In genomic region chr9:35162605-35163315, GRCh38 we compare ENCODE assay signal across 8 cellular contexts. TPM values are rescaled to one million over a fixed set of nuclear protein-coding genes. Genes with fewer than 3 reads are reported as not detected.
DNase-seq lines count a peak whose midpoint lies in the region; ATAC-seq and TF ChIP-seq lines count a peak whose summit lies in the region.

No MANE protein-coding gene starts in this region.

- no peaks in the 10 kb centered on the region for H3K9me3 ChIP-seq in A673 (ENCODE audit: low read depth, low read length, poor library complexity, severe bottlenecking)
- no peaks in the 10 kb centered on the region for H3K9me3 ChIP-seq in HAP-1
- H3K9me3 ChIP-seq in ascending aorta = no peaks in the 10 kb centered on the region

- H3K27ac ChIP-seq in A673 (ENCODE audit: low read depth, low read length, poor library complexity, severe bottlenecking) (no peak overlapping the region), ascending aorta (peak overlapping the region; percentile 89 to 97), temporal lobe (ENCODE audit: low read depth, low read length) (peak overlapping the region; percentile 41)

- H3K4me1 ChIP-seq in A673 (ENCODE audit: insufficient read depth, low read length, poor library complexity, severe bottlenecking) = no peaks in the 10 kb centered on the region
- peaks cover 28% of the 10 kb centered on the region for H3K4me1 ChIP-seq in HAP-1
- peaks cover 0 to 10% of the 10 kb centered on the region in 2 donors for H3K4me1 ChIP-seq in ascending aorta

- H3K4me3 ChIP-seq in A673 (ENCODE audit: low read depth, low read length, poor library complexity, severe bottlenecking) = peak overlapping the region; percentile 81
- H3K4me3 ChIP-seq in HAP-1 = peak overlapping the region; percentile 80
- H3K4me3 ChIP-seq in ascending aorta = peak overlapping the region; percentile 80 to 88
- H3K4me3 ChIP-seq in kidney epithelial cell (ENCODE audit: low read depth, low read length) = peak overlapping the region; percentile 80

- BruUV-seq in A673 (replicated peaks; lab: Mats Ljungman, UMichigan) = TSS peak; percentile 56

- TF ChIP-seq CTCF in A673 (conservative IDR thresholded peaks at IDR 0.05; ENCODE audit: low read depth, low read length) (no peak), ascending aorta (IDR thresholded peaks at IDR 0.05) (no peak), kidney epithelial cell (IDR thresholded peaks at IDR 0.05; ENCODE audit: insufficient read depth, low read length, poor library complexity, severe bottlenecking) (no peak), GM10266 (IDR thresholded peaks at IDR 0.05; ENCODE audit: control insufficient read depth, insufficient read depth, low read depth, missing control alignments) (no peak)

- H3K27me3 ChIP-seq in A673 (replicated peaks; ENCODE audit: insufficient read depth, low read depth, low read length, poor library complexity) = no peaks in the 10 kb centered on the region
- no peaks in the 10 kb centered on the region for H3K27me3 ChIP-seq in HAP-1 (ENCODE audit: low read depth)
- H3K27me3 ChIP-seq in ascending aorta = no peaks in the 10 kb centered on the region
- no peaks in the 10 kb centered on the region for H3K27me3 ChIP-seq in kidney epithelial cell (ENCODE audit: control insufficient read depth, insufficient read depth, low read length)

- POLR2A ChIA-PET in A673 (lab: Charles Lee; ENCODE audit: low non-redundant PET) = no interaction called here

- H3K36me3 ChIP-seq in A673 (ENCODE audit: insufficient read depth, low read length, poor library complexity, severe bottlenecking) (no peaks in the 10 kb centered on the region), HAP-1 (replicated peaks) (no peaks in the 10 kb centered on the region), ascending aorta (no peaks in the 10 kb centered on the region), kidney epithelial cell (ENCODE audit: control insufficient read depth, insufficient read depth, low read length) (no peaks in the 10 kb centered on the region)

- ATAC-seq in HG03571 (IDR thresholded peaks at IDR 0.05; ENCODE audit: unreplicated experiment) = no peak
- ATAC-seq in GM21423 (IDR thresholded peaks at IDR 0.05; ENCODE audit: unreplicated experiment) = no peak

- DNase-seq in A673 (ENCODE audit: low spot score) (no peak), HAP-1 (ENCODE audit: low spot score in 2 of 2) (peak in 1 of 2 experiments; percentile 53), ascending aorta (ENCODE audit: low spot score in 2 of 2) (no peak), kidney epithelial cell (ENCODE audit: low read depth) (no peak), GM10266 (ENCODE audit: extremely low spot score) (no peak)

- in situ Hi-C loops in HAP-1 (cut with MboI; ENCODE audit: low sequenced_read_pairs) = no loop called here

- intact Hi-C loops in A673 (cut with micrococcal nuclease; ENCODE audit: unreplicated experiment) (no loop called here), ascending aorta (cut with DNase I) (loop anchor here (1.0 to 5.0 kb wide), 8 partner anchors 46 to 1115 kb away; partner anchors contain the start of genes GALT, UBAP2 and VCP)

- CTCF ChIA-PET in A673 (lab: Charles Lee) = interaction anchor here (0.8 kb wide), 1 partner anchor 47 kb away, joined by 3 read pairs; the partner anchor contains the start of gene ATOSB

RNA-seq across cellular contexts. Expression of gene UNC13B, which starts 1.0 kb away (rescaled TPM):
- 19.8 and 21.8 TPM in 2 replicates for total RNA-seq in A673 (2021)
- total RNA-seq in ascending aorta = 26.5 TPM
- 30.0 and 30.1 TPM in 2 replicates for total RNA-seq in kidney epithelial cell
- 12.8 TPM for total RNA-seq in temporal lobe

RNA-seq across cellular contexts. Expression of gene ATOSB, which starts 47.1 kb away (rescaled TPM):
- 7.4 and 8.3 TPM in 2 replicates for total RNA-seq in A673 (2021)
- total RNA-seq in ascending aorta = 58.3 TPM
- total RNA-seq in kidney epithelial cell = 37.1 and 41.6 TPM in 2 replicates
- 14.8 TPM for total RNA-seq in temporal lobe

RNA-seq across cellular contexts. Expression of gene STOML2, which starts 59.8 kb away (rescaled TPM):
- total RNA-seq in A673 (2021) = 200 and 209 TPM in 2 replicates
- 94.2 TPM for total RNA-seq in ascending aorta
- 227 and 264 TPM in 2 replicates for total RNA-seq in kidney epithelial cell
- total RNA-seq in temporal lobe = 27.5 TPM
